Comparison of ENCODE assay signal across 8 cellular contexts in genomic region chr4:98995183-98996055, GRCh38. TPM values are rescaled to one million over a fixed set of nuclear protein-coding genes. Genes with fewer than 3 reads are reported as not detected.
DNase-seq lines count a peak whose midpoint lies in the region; ATAC-seq and TF ChIP-seq lines count a peak whose summit lies in the region.

METAP1 (plus strand) TSS chr4:98995721; CDS start chr4:98995754, 33 bp downstream.

- peak; percentile 70 for TF ChIP-seq CTCF in LNCAP (IDR thresholded peaks at IDR 0.05)
- peak; percentile 48 for TF ChIP-seq CTCF in fibroblast of mammary gland (conservative IDR thresholded peaks at IDR 0.05; ENCODE audit: control insufficient read depth, insufficient read depth, low read depth, low read length)
- peak; percentile 63 for TF ChIP-seq CTCF in natural killer cell (IDR thresholded peaks at IDR 0.05)

- H3K27me3 Mint-ChIP-seq in activated T-helper 17 cell treated with anti-CD3 and anti-CD28 coated beads, Interleukin-2, amount 50 U/mL, for 72 hours: no peaks in the 10 kb centered on the region
- no peaks in the 10 kb centered on the region for H3K27me3 Mint-ChIP-seq in natural killer cell (ENCODE audit: low read depth in 2 of 2)

- H3K4me1 Mint-ChIP-seq in activated T-helper 17 cell treated with anti-CD3 and anti-CD28 coated beads, Interleukin-2, amount 50 U/mL, for 72 hours: peaks cover 24% of the 10 kb centered on the region
- peaks cover 30 to 33% of the 10 kb centered on the region in 2 donors for H3K4me1 Mint-ChIP-seq in natural killer cell

- intact Hi-C loops in natural killer cell (cut with micrococcal nuclease): loop anchor here (1.0 to 10.0 kb wide), 7 partner anchors 61 to 1097 kb away; partner anchors contain the start of genes ADH5, EIF4E, RAP1GDS1 and STPG2

- ATAC-seq in activated T-helper 17 cell treated with anti-CD3 and anti-CD28 coated beads, Interleukin-2, amount 50 U/mL, for 72 hours (replicated peaks): peak; percentile 92
- ATAC-seq in natural killer cell: peak; percentile 85 to 94 (median 86)

- peak within 1 kb of the TSS; percentile 98 for H3K27ac Mint-ChIP-seq in activated T-helper 17 cell treated with anti-CD3 and anti-CD28 coated beads, Interleukin-2, amount 50 U/mL, for 72 hours
- H3K27ac Mint-ChIP-seq in natural killer cell: peak within 1 kb of the TSS; percentile 94 to 95

- no peaks in the 10 kb centered on the region for H3K9me3 Mint-ChIP-seq in activated T-helper 17 cell treated with anti-CD3 and anti-CD28 coated beads, Interleukin-2, amount 50 U/mL, for 72 hours
- no peaks in the 10 kb centered on the region for H3K9me3 Mint-ChIP-seq in natural killer cell

- peak within 1 kb of the TSS; percentile 84 for H3K4me3 Mint-ChIP-seq in activated T-helper 17 cell treated with anti-CD3 and anti-CD28 coated beads, Interleukin-2, amount 50 U/mL, for 72 hours
- peak within 1 kb of the TSS; percentile 90 for H3K4me3 Mint-ChIP-seq in natural killer cell

- H3K36me3 Mint-ChIP-seq in activated T-helper 17 cell treated with anti-CD3 and anti-CD28 coated beads, Interleukin-2, amount 50 U/mL, for 72 hours (ENCODE audit: low read depth): no peaks in the 10 kb centered on the region
- no peaks in the 10 kb centered on the region for H3K36me3 Mint-ChIP-seq in natural killer cell

- peak within 1 kb of the TSS; percentile 83 for H3K4me3 ChIP-seq in fibroblast of mammary gland (ENCODE audit: control insufficient read depth, low read depth, low read length)

- DNase-seq in EL (peak; percentile 96), GOT3 (lab: John Stamatoyannopoulos, UW) (peak; percentile 53), RPMI8226 (peak; percentile 95), fibroblast of mammary gland (ENCODE audit: low read depth) (peak; percentile 92), natural killer cell (peak; percentile 94)
- peak; percentile 97 for DNase-seq in stimulated activated naive CD4-positive, alpha-beta T cell treated with Interleukin-2 at 50 U/mL for 16 hours (lab: John Stamatoyannopoulos, UW)

RNA-seq across cellular contexts. Expression of gene METAP1, which starts in this region (rescaled TPM):
- total RNA-seq in activated T-helper 17 cell treated with anti-CD3 and anti-CD28 coated beads, Interleukin-2, amount 50 U/mL, for 72 hours: 10 to 100 TPM; 59.6 to 64.1 TPM
- total RNA-seq in natural killer cell: 10 to 100 TPM; 41.1 to 54.3 (median 41.5) TPM

Comparison
In these comparisons a context has a peak if more than half of its experiments do, and no peak if none do; other contexts are left out.
1. Peak in every context shown above with its lines: DNase-seq, ATAC-seq and H3K4me3 ChIP-seq.